28 cellular contexts compared by ENCODE assay signal in the genomic region with DNA sequence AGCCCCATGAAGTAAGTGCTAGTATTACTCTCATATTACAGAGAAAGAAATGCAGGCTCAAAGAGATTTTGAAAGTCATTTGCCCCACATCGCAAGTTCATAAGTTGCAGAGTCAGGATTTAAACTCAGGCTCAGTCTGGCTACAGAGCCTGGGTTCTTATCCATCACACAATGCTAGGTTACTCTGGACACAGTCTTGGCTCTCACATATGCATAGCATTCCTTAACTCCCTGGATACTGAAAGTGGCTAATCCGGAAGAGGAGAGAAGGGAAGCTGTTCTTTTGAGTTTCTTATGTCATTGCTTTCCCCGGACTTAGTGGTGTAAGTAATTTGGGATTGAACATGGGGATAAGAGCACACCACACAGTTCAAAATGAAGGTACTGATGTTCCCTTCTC.
DNase-seq lines count a peak whose midpoint lies in the region; ATAC-seq and TF ChIP-seq lines count a peak whose summit lies in the region.
"Had no signal": no experiment of that assay in that cellular context is flagged by ENCODE, and none has a peak within 500 bp of the region (broad histone marks: within the 10 kb centered on the region; RNA-seq: fewer than 3 reads in every experiment).

No MANE protein-coding gene starts in this region.

- peak in 5 of 8 donors; percentile 55 to 79 (median 65) for ATAC-seq in heart right ventricle
- peak; percentile 39 for ATAC-seq in sciatic nerve
- ATAC-seq: activated CD4-positive, alpha-beta T cell treated with anti-CD3 and anti-CD28 coated beads for 36 hours; activated CD8-positive, alpha-beta T cell treated with anti-CD3 and anti-CD28 coated beads, Interleukin-2, amount 10 ng/mL, durations not matched to agents 7 days and 5 days; activated T-helper 17 cell treated with anti-CD3 and anti-CD28 coated beads, Interleukin-2, amount 50 U/mL, for 72 hours; foreskin keratinocyte; lower lobe of right lung; naive thymus-derived CD8-positive, alpha-beta T cell; PC-3; stimulated activated memory B cell treated with anti-CD40 and anti-IgM and Interleukin-4, amounts not matched to agents 10 μg/mL and 1 μg/mL and 100 μg/mL, for 72 hours had no signal

- TF ChIP-seq CTCF in astrocyte of the spinal cord (IDR thresholded peaks at IDR 0.05; ENCODE audit: low read depth, low read length) (no peak), heart right ventricle (IDR thresholded peaks at IDR 0.05) (no peak)

- H3K4me3 ChIP-seq in astrocyte of the spinal cord (ENCODE audit: low read depth, low read length) (no peak overlapping the region), heart right ventricle (no peak overlapping the region)
- H3K4me3 ChIP-seq: colonic mucosa, lower lobe of right lung, skin epidermis had no signal

- H3K36me3 ChIP-seq in heart right ventricle: no peaks in the 10 kb centered on the region
- H3K36me3 ChIP-seq: colonic mucosa, lower lobe of right lung had no signal

- no peak overlapping the region for H3K27ac ChIP-seq in heart right ventricle
- H3K27ac ChIP-seq: colonic mucosa, epithelial cell of prostate, foreskin keratinocyte, lower lobe of right lung, skin epidermis had no signal

- in situ Hi-C loops in astrocyte of the spinal cord (cut with HindIII; ENCODE audit: low sequenced_read_pairs): no loop called here

- intact Hi-C loops in heart right ventricle (cut with DNase I): no loop called here
- intact Hi-C loops in sciatic nerve (cut with DNase I): no loop called here

- H3K9me3 ChIP-seq in heart right ventricle: no peaks in the 10 kb centered on the region
- H3K9me3 ChIP-seq: colonic mucosa, lower lobe of right lung had no signal

- H3K4me1 ChIP-seq in heart right ventricle: peaks cover 0 to 14% (median 4%) of the 10 kb centered on the region in 9 donors
- H3K4me1 ChIP-seq: colonic mucosa, lower lobe of right lung had no signal

- H3K27me3 ChIP-seq in heart right ventricle: no peaks in the 10 kb centered on the region
- H3K27me3 ChIP-seq: colonic mucosa, foreskin keratinocyte had no signal

- WGBS in heart right ventricle, 2 donors: 16 to 24% methylated on average over 3 of the region's 3 CpGs

- DNase-seq in M059J (ENCODE audit: low read depth) (peak; percentile 8), astrocyte of the spinal cord (ENCODE audit: low read depth, low spot score) (peak; percentile 8), heart right ventricle (no peak), sciatic nerve (ENCODE audit: low spot score) (no peak), SK-N-DZ (ENCODE audit: low spot score) (no peak), amygdala (lab: John Stamatoyannopoulos, UW) (no peak), DMS114 treated with DMSO at 0.1 percent for 48 hours (lab: John Stamatoyannopoulos, UW; ENCODE audit: unreplicated experiment) (no peak)
- DNase-seq: activated CD4-positive, alpha-beta T cell treated with anti-CD3 and anti-CD28 coated beads for 36 hours; activated CD8-positive, alpha-beta T cell treated with anti-CD3 and anti-CD28 coated beads, Interleukin-2, amount 10 ng/mL, durations not matched to agents 7 days and 5 days; activated naive CD4-positive, alpha-beta T cell treated with anti-CD3 and anti-CD28 coated beads, Interleukin-2, amount 10 ng/mL, durations not matched to agents 7 days and 5 days; amniotic stem cell; C1 segment of cervical spinal cord; colonic mucosa; COR-L47; effector CD8-positive, alpha-beta T cell; foreskin keratinocyte; head of caudate nucleus; lower lobe of right lung; naive thymus-derived CD8-positive, alpha-beta T cell; NCI-H1048; NCI-H446 treated with DMSO at 0.1 percent for 48 hours; occipital lobe; PC-3; trophoblast cell had no signal

Comparison
In these comparisons a context has a peak if more than half of its experiments do, and no peak if none do; other contexts are left out.
1. DNase-seq: peak in M059J (single experiment) and astrocyte of the spinal cord (single experiment); none in heart right ventricle (0 of 2), sciatic nerve (single experiment), SK-N-DZ (single experiment), amygdala (0 of 56) and DMS114 treated with DMSO at 0.1 percent for 48 hours (single experiment).